ENCODE assay signal across 12 cellular contexts in the genomic region with DNA sequence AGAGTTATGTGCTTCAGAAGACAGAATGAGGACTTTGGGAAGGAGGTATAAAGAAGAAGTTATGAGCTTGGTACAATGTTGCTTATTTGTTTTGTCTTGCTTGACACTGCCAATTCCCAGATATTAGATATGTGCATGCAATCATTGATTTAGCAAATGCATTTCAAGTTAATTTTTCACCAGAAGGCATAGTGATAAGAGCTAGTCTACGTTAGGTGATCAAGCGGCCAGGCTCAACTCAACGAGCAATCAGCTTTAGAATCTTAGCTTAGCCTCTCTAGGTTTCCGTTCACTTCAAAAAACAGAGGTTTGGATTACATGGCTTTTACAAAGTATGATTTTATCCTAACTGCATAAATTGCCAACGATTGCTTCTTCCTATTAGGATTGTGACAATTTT.
"Had no signal": no experiment of that assay in that cellular context is flagged by ENCODE, and none has a peak within 500 bp of the region (broad histone marks: within the 10 kb centered on the region; RNA-seq: fewer than 3 reads in every experiment).

No MANE protein-coding gene starts in this region.

- H3K4me1 ChIP-seq: esophagus muscularis mucosa, uterus had no signal

- H3K36me3 ChIP-seq: esophagus muscularis mucosa, uterus had no signal

- H3K9me3 ChIP-seq: esophagus muscularis mucosa, mucosa of descending colon, uterus had no signal

- H3K27ac ChIP-seq: epithelial cell of prostate, esophagus muscularis mucosa had no signal

- ATAC-seq: left colon; mucosa of descending colon; naive thymus-derived CD8-positive, alpha-beta T cell; right cardiac atrium had no signal

- H3K4me2 ChIP-seq: smooth muscle cell had no signal

- H3K27me3 ChIP-seq: esophagus muscularis mucosa, uterus had no signal

- H3K4me3 ChIP-seq: esophagus muscularis mucosa, mucosa of descending colon, smooth muscle cell, uterus had no signal

- DNase-seq: effector memory CD4-positive, alpha-beta T cell; foreskin fibroblast; left colon; mucosa of descending colon; naive thymus-derived CD8-positive, alpha-beta T cell; right cardiac atrium; stimulated activated CD4-positive, alpha-beta T cell treated with anti-CD3 and anti-CD28 coated beads, Interleukin-2, amount 100 ng/mL, for 48 hours; stimulated activated naive CD4-positive, alpha-beta T cell treated with Interleukin-2 at 50 U/mL for 16 hours; uterus had no signal
